In genomic region chr10:12414278-12414988, GRCh38 we compare ENCODE assay signal across 24 cellular contexts.
DNase-seq lines count a peak whose midpoint lies in the region; ATAC-seq and TF ChIP-seq lines count a peak whose summit lies in the region.
"Had no signal": no experiment of that assay in that cellular context is flagged by ENCODE, and none has a peak within 500 bp of the region (broad histone marks: within the 10 kb centered on the region; RNA-seq: fewer than 3 reads in every experiment).

No MANE protein-coding gene starts in this region.

- H3K27ac Mint-ChIP-seq in activated B cell treated with CpG ODN at 0.5 μM for 24 hours = peak overlapping the region; percentile 43
- H3K27ac Mint-ChIP-seq: activated CD4-positive, alpha-beta T cell treated with anti-CD3 and anti-CD28 coated beads, Interleukin-2, amount 10 ng/mL, durations not matched to agents 7 days and 5 days; activated naive CD4-positive, alpha-beta T cell treated with anti-CD3 and anti-CD28 coated beads, Interleukin-2, amount 10 ng/mL, durations not matched to agents 7 days and 5 days; B cell had no signal

- H3K27ac ChIP-seq in foreskin keratinocyte = no peak overlapping the region
- H3K27ac ChIP-seq: 22Rv1, VCaP had no signal

- H3K4me1 Mint-ChIP-seq in activated B cell treated with CpG ODN at 0.5 μM for 24 hours = peaks cover 57% of the 10 kb centered on the region

- H3K4me1 ChIP-seq in foreskin keratinocyte = peaks cover 6% of the 10 kb centered on the region
- H3K4me1 ChIP-seq: testis had no signal

- ATAC-seq in activated B cell treated with CpG ODN at 0.5 μM for 24 hours (ENCODE audit: low read depth) = no peak
- no peak for ATAC-seq in foreskin keratinocyte
- ATAC-seq in left ventricle myocardium superior = no peak

- intact Hi-C loops in activated B cell treated with CpG ODN at 0.5 μM for 24 hours (cut with micrococcal nuclease) (no loop called here), left ventricle myocardium superior (cut with micrococcal nuclease) (no loop called here)

- peaks cover 10% of the 10 kb centered on the region for H3K36me3 Mint-ChIP-seq in activated B cell treated with CpG ODN at 0.5 μM for 24 hours (ENCODE audit: low read depth)

- CTCF ChIA-PET in activated B cell treated with CpG ODN at 0.5 μM for 24 hours (lab: Charles Lee) = no interaction called here

- peaks cover 19% of the 10 kb centered on the region for H3K27me3 ChIP-seq in foreskin keratinocyte
- H3K27me3 ChIP-seq: testis had no signal

- no peaks in the 10 kb centered on the region for H3K9me3 Mint-ChIP-seq in activated B cell treated with CpG ODN at 0.5 μM for 24 hours

- no peak for TF ChIP-seq CTCF in activated B cell treated with CpG ODN at 0.5 μM for 24 hours (IDR thresholded peaks at IDR 0.05)
- TF ChIP-seq CTCF in fibroblast of villous mesenchyme (IDR thresholded peaks at IDR 0.05; ENCODE audit: insufficient read depth, low read depth, low read length) = no peak
- TF ChIP-seq CTCF in foreskin keratinocyte (conservative IDR thresholded peaks at IDR 0.05) = no peak

- H3K4me3 ChIP-seq in fibroblast of villous mesenchyme (ENCODE audit: low read depth, low read length) = no peak overlapping the region
- H3K4me3 ChIP-seq: testis had no signal

- H3K27me3 Mint-ChIP-seq in activated B cell treated with CpG ODN at 0.5 μM for 24 hours = no peaks in the 10 kb centered on the region
- H3K27me3 Mint-ChIP-seq: activated CD4-positive, alpha-beta T cell treated with anti-CD3 and anti-CD28 coated beads, Interleukin-2, amount 10 ng/mL, durations not matched to agents 7 days and 5 days; activated naive CD4-positive, alpha-beta T cell treated with anti-CD3 and anti-CD28 coated beads, Interleukin-2, amount 10 ng/mL, durations not matched to agents 7 days and 5 days; B cell had no signal

- peak; percentile 55 for DNase-seq in A172 (ENCODE audit: low spot score)
- no peak for DNase-seq in activated B cell treated with CpG ODN at 0.5 μM for 24 hours
- DNase-seq in fibroblast of villous mesenchyme (ENCODE audit: low read depth) = peak; percentile 25
- DNase-seq in putamen (ENCODE audit: low spot score) = peak; percentile 50
- DNase-seq in stimulated activated CD8-positive, alpha-beta memory T cell treated with anti-CD3 and anti-CD28 coated beads, Interleukin-4, amount 100 ng/mL, for 48 hours = no peak
- no peak for DNase-seq in foreskin keratinocyte
- no peak for DNase-seq in NCI-H526 (lab: John Stamatoyannopoulos, UW)
- no peak for DNase-seq in left ventricle myocardium superior
- DNase-seq: activated CD4-positive, alpha-beta T cell treated with anti-CD3 and anti-CD28 coated beads, Interleukin-2, amount 10 ng/mL, durations not matched to agents 7 days and 5 days; activated naive CD4-positive, alpha-beta T cell treated with anti-CD3 and anti-CD28 coated beads, Interleukin-2, amount 10 ng/mL, durations not matched to agents 7 days and 5 days; central memory CD4-positive, alpha-beta T cell; dermis blood vessel endothelial cell; DMS153; H7; Karpas-422; NCI-H187; nucleus accumbens; RPMI8226; small intestine; stimulated activated CD4-positive, alpha-beta T cell treated with anti-CD3 and anti-CD28 coated beads, Interleukin-2, amount 100 ng/mL, for 24 hours; testis had no signal

- POLR2A ChIA-PET in activated B cell treated with CpG ODN at 0.5 μM for 24 hours (lab: Charles Lee) = no interaction called here

- no peak overlapping the region for H3K4me3 Mint-ChIP-seq in activated B cell treated with CpG ODN at 0.5 μM for 24 hours
- H3K4me3 Mint-ChIP-seq: activated CD4-positive, alpha-beta T cell treated with anti-CD3 and anti-CD28 coated beads, Interleukin-2, amount 10 ng/mL, durations not matched to agents 7 days and 5 days; activated naive CD4-positive, alpha-beta T cell treated with anti-CD3 and anti-CD28 coated beads, Interleukin-2, amount 10 ng/mL, durations not matched to agents 7 days and 5 days; B cell had no signal

Comparison
In these comparisons a context has a peak if more than half of its experiments do, and no peak if none do; other contexts are left out.
1. DNase-seq: peak in A172 (single experiment), fibroblast of villous mesenchyme (single experiment) and putamen (single experiment); none in activated B cell treated with CpG ODN at 0.5 μM for 24 hours (single experiment), stimulated activated CD8-positive, alpha-beta memory T cell treated with anti-CD3 and anti-CD28 coated beads, Interleukin-4, amount 100 ng/mL, for 48 hours (single experiment), foreskin keratinocyte (0 of 2), NCI-H526 (0 of 2) and left ventricle myocardium superior (single experiment).